Comparison of ENCODE assay signal across 13 cellular contexts in genomic region chr5:22521521-22521920, GRCh38.
DNase-seq lines count a peak whose midpoint lies in the region; ATAC-seq and TF ChIP-seq lines count a peak whose summit lies in the region.
"Had no signal": no experiment of that assay in that cellular context is flagged by ENCODE, and none has a peak within 500 bp of the region (broad histone marks: within the 10 kb centered on the region; RNA-seq: fewer than 3 reads in every experiment).

No MANE protein-coding gene starts in this region.

- H3K4ac ChIP-seq in neuronal stem cell (ENCODE audit: low read length): no peak overlapping the region

- no peak overlapping the region for H4K8ac ChIP-seq in neuronal stem cell (ENCODE audit: low read depth, low read length)

- ATAC-seq in esophagus mucosa (no peak), HG02763 (IDR thresholded peaks at IDR 0.05; ENCODE audit: unreplicated experiment) (no peak)
- ATAC-seq: GM12878, HCT116 had no signal

- no peaks in the 10 kb centered on the region for H3K36me3 ChIP-seq in neuronal stem cell (replicated peaks in 1 of 2; ENCODE audit: control insufficient read depth in 2 of 2, insufficient read depth in 2 of 2, low read length in 2 of 2)
- no peaks in the 10 kb centered on the region for H3K36me3 ChIP-seq in Karpas-422 (ENCODE audit: insufficient read depth, low read length)

- no peak overlapping the region for H3K18ac ChIP-seq in neuronal stem cell (ENCODE audit: low read length)

- H3K79me2 ChIP-seq in Karpas-422 (ENCODE audit: low read length): no peaks in the 10 kb centered on the region

- H3K4me2 ChIP-seq in neuronal stem cell (ENCODE audit: insufficient read depth, low read length, poor library complexity, severe bottlenecking): no peak overlapping the region
- H3K4me2 ChIP-seq in Karpas-422 (ENCODE audit: low read depth, low read length, poor library complexity, severe bottlenecking): no peak overlapping the region

- H2BK120ac ChIP-seq in neuronal stem cell (ENCODE audit: low read depth, low read length): no peak overlapping the region

- H2AFZ ChIP-seq in neuronal stem cell (ENCODE audit: low read length) (peak overlapping the region; percentile 33), Karpas-422 (ENCODE audit: low read length) (no peak overlapping the region)

- H3K23ac ChIP-seq in neuronal stem cell (ENCODE audit: low read depth, low read length, poor library complexity): no peak overlapping the region

- H3K4me1 ChIP-seq in neuronal stem cell (ENCODE audit: control insufficient read depth in 2 of 2, insufficient read depth in 1 of 2, low read depth in 1 of 2, low read length in 2 of 2) (no peaks in the 10 kb centered on the region), Karpas-422 (ENCODE audit: low read length) (no peaks in the 10 kb centered on the region)

- WGBS in neuronal stem cell (ENCODE audit: extremely low coverage in 2 of 2, insufficient read length in 2 of 2, insufficient replicate concordance in 1 of 2), 2 donors: no CpG with 5 or more reads among the region's 3 CpGs

- TF ChIP-seq CTCF in NB4 (IDR thresholded peaks at IDR 0.05; ENCODE audit: low read depth, low read length) (no peak), choroid plexus epithelial cell (conservative IDR thresholded peaks at IDR 0.05; ENCODE audit: low read depth, low read length) (no peak)

- H3K9me2 ChIP-seq in Karpas-422 (replicated peaks; ENCODE audit: insufficient read depth, low read length): no peaks in the 10 kb centered on the region

- H4K91ac ChIP-seq in neuronal stem cell (ENCODE audit: low read depth, low read length, poor library complexity): no peak overlapping the region

- H3K9ac ChIP-seq in neuronal stem cell (ENCODE audit: low read depth, low read length, poor library complexity) (no peak overlapping the region), Karpas-422 (ENCODE audit: low read length) (no peak overlapping the region)

- no peak overlapping the region for H2BK12ac ChIP-seq in neuronal stem cell (ENCODE audit: low read length)

- H3K9me3 ChIP-seq in neuronal stem cell (replicated peaks in 1 of 2; ENCODE audit: control insufficient read depth in 2 of 2, insufficient read depth in 1 of 2, low read depth in 1 of 2, low read length in 2 of 2): no peaks in the 10 kb centered on the region
- H3K9me3 ChIP-seq in Karpas-422 (ENCODE audit: low read length): no peaks in the 10 kb centered on the region

- H3K27ac ChIP-seq in neuronal stem cell (replicated peaks; ENCODE audit: low read length): no peak overlapping the region
- no peak overlapping the region for H3K27ac ChIP-seq in Karpas-422 (ENCODE audit: low read length)
- H3K27ac ChIP-seq: HL-60 had no signal

- no peaks in the 10 kb centered on the region for H4K20me1 ChIP-seq in Karpas-422 (ENCODE audit: insufficient read depth, low read depth, low read length)

- DNase-seq in NB4 (ENCODE audit: low read depth) (peak; percentile 2), OCI-M1 (lab: John Stamatoyannopoulos, UW) (peak; percentile 10), choroid plexus epithelial cell (ENCODE audit: low read depth) (peak; percentile 1), neuronal stem cell (ENCODE audit: low spot score) (no peak), Karpas-422 (no peak)
- DNase-seq: C1 segment of cervical spinal cord; CD4-positive, alpha-beta T cell; DMS79 had no signal

- H3K14ac ChIP-seq in neuronal stem cell (ENCODE audit: low read length): no peak overlapping the region

- no peak overlapping the region for H3K4me3 ChIP-seq in NB4 (ENCODE audit: low read depth, low read length)
- H3K4me3 ChIP-seq in choroid plexus epithelial cell (ENCODE audit: low read depth, low read length): no peak overlapping the region
- H3K4me3 ChIP-seq in neuronal stem cell (ENCODE audit: low read length in 2 of 2): no peak overlapping the region
- H3K4me3 ChIP-seq in Karpas-422 (ENCODE audit: low read length): no peak overlapping the region
- H3K4me3 ChIP-seq: GM12878 had no signal

- H2BK15ac ChIP-seq in neuronal stem cell (ENCODE audit: low read length): no peak overlapping the region

- H3K27me3 ChIP-seq in neuronal stem cell (ENCODE audit: control insufficient read depth in 3 of 3, insufficient read depth in 3 of 3, low read depth in 1 of 3, low read length in 3 of 3) (no peaks in the 10 kb centered on the region), Karpas-422 (ENCODE audit: low read length) (no peaks in the 10 kb centered on the region)

- no peak for TF ChIP-seq POLR2A in NB4 (IDR thresholded peaks at IDR 0.05; ENCODE audit: extremely low read depth, insufficient read length)

- no peak overlapping the region for H2BK5ac ChIP-seq in neuronal stem cell (ENCODE audit: low read length)

- no peaks in the 10 kb centered on the region for H3K79me1 ChIP-seq in neuronal stem cell (ENCODE audit: low read depth, low read length)

- H2AK5ac ChIP-seq in neuronal stem cell (ENCODE audit: low read depth, low read length): no peak overlapping the region

Comparison
In these comparisons a context has a peak if more than half of its experiments do, and no peak if none do; other contexts are left out.
1. DNase-seq: peak in NB4 (single experiment), OCI-M1 (single experiment) and choroid plexus epithelial cell (single experiment); none in neuronal stem cell (single experiment) and Karpas-422 (single experiment).